ENCODE assay signal across 1 cellular context in genomic region chr18:58452392-58453166, GRCh38.
A peak's percentile ranks its signal among the peaks of the same experiment; 100 is the strongest.
TF ChIP-seq lines count a peak whose summit lies in the region.

No MANE protein-coding gene starts in this region.

TF ChIP-seq in liver, 16 proteins besides CTCF, POLR2A, EP300 and RAD21 (continued from another document):
- peak; percentile 12 for TF ChIP-seq REST (IDR thresholded peaks at IDR 0.05)
- TF ChIP-seq EGR1 (IDR thresholded peaks at IDR 0.05; ENCODE audit: low read depth in 2 of 2) = peak; percentile 46 to 48
- TF ChIP-seq ZBTB33 (IDR thresholded peaks at IDR 0.05) = peak; percentile 98
- peak; percentile 12 for TF ChIP-seq FOXA2 (IDR thresholded peaks at IDR 0.05)
- no peak for TF ChIP-seq FOXA1 (IDR thresholded peaks at IDR 0.05)
- TF ChIP-seq JUND (IDR thresholded peaks at IDR 0.05) = peak in 1 of 2 donors; percentile 72
- no peak for TF ChIP-seq GABPA (IDR thresholded peaks at IDR 0.05 in 1 of 2, conservative IDR thresholded peaks at IDR 0.05 in 1 of 2)
- no peak for TF ChIP-seq HNF4A (conservative IDR thresholded peaks at IDR 0.05)
